ENCODE assay signal across 26 cellular contexts in the genomic region with DNA sequence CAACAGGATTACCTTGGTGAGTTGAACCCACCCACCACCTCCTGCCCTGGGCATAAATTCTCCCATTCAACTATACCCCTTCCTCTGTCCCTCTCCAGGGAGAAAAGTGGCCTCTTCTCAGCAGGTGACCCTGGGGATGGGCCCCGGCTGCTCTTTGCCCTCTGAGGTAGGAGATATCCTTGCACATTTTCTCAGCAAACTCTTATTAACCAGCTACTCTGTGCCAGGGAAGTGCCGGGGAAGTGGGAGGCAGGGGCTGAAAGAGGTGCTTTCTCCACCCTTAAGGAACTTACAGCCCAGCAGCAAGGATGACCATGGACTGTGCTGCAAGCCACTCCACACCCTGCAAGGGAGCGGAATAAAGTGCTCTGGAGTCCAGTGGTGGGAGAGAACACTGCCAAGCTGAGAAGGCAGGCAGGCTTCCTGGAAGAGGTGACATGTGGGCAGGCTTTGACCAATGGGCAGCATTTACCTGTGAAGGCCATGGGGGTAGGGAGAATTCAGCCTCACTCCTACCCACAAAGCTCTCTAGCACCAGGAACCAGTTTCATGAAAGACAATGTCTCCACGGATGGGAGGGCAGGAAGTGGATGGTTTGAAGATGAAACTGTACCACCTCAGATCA. TPM values are rescaled to one million over a fixed set of nuclear protein-coding genes. Genes with fewer than 3 reads are reported as not detected.
DNase-seq lines count a peak whose midpoint lies in the region; ATAC-seq and TF ChIP-seq lines count a peak whose summit lies in the region.
"Had no signal": no experiment of that assay in that cellular context is flagged by ENCODE, and none has a peak within 500 bp of the region (broad histone marks: within the 10 kb centered on the region; RNA-seq: fewer than 3 reads in every experiment).

No MANE protein-coding gene starts in this region.

- H3K4me1 Mint-ChIP-seq in Caco-2 (ENCODE audit: low read depth, unreplicated experiment) (peaks cover 29% of the 10 kb centered on the region), chondrocyte (ENCODE audit: low read depth) (peaks cover 20% of the 10 kb centered on the region), nephron (peaks cover 86% of the 10 kb centered on the region)

- H3K27ac Mint-ChIP-seq in Caco-2 (ENCODE audit: unreplicated experiment): peak overlapping the region; percentile 14
- no peak overlapping the region for H3K27ac Mint-ChIP-seq in chondrocyte (ENCODE audit: unreplicated experiment)
- peak overlapping the region; percentile 98 to 99 (median 98) for H3K27ac Mint-ChIP-seq in nephron
- H3K27ac Mint-ChIP-seq: HFFc6 had no signal

- H3K27me3 ChIP-seq in Caco-2 (replicated peaks; ENCODE audit: control insufficient read depth, insufficient read depth, low read length) (no peaks in the 10 kb centered on the region), stomach smooth muscle (ENCODE audit: control insufficient read depth in 1 of 2, insufficient read depth in 2 of 2, low read length in 2 of 2) (peaks cover 3 to 5% of the 10 kb centered on the region in 2 donors), testis (no peaks in the 10 kb centered on the region)
- H3K27me3 ChIP-seq: upper lobe of left lung had no signal

- H3K27ac ChIP-seq in stomach smooth muscle (ENCODE audit: low read length): peak overlapping the region; percentile 31
- no peak overlapping the region for H3K27ac ChIP-seq in testis
- H3K27ac ChIP-seq: upper lobe of left lung had no signal

- H3K9ac ChIP-seq in stomach smooth muscle (ENCODE audit: low read length in 2 of 2): no peak overlapping the region

- intact Hi-C loops in Caco-2 (cut with micrococcal nuclease; ENCODE audit: unreplicated experiment) (no loop called here), testis (cut with DNase I; ENCODE audit: low total_unique reads) (no loop called here)

- no peak for TF ChIP-seq POLR2A in testis (IDR thresholded peaks at IDR 0.05)

- H3K9me3 ChIP-seq in Caco-2 (peaks cover 8% of the 10 kb centered on the region), stomach smooth muscle (ENCODE audit: control insufficient read depth in 2 of 2, low read length in 2 of 2) (no peaks in the 10 kb centered on the region), testis (no peaks in the 10 kb centered on the region)
- H3K9me3 ChIP-seq: upper lobe of left lung had no signal

- no peak for TF ChIP-seq CTCF in Caco-2 (IDR thresholded peaks at IDR 0.05; ENCODE audit: insufficient read depth in 1 of 2, low read depth in 1 of 2, low read length in 1 of 2, severe bottlenecking in 1 of 2, unreplicated experiment in 1 of 2)
- no peak for TF ChIP-seq CTCF in chondrocyte (IDR thresholded peaks at IDR 0.05)
- TF ChIP-seq CTCF in nephron (IDR thresholded peaks at IDR 0.05; ENCODE audit: unreplicated experiment in 3 of 3): no peak
- no peak for TF ChIP-seq CTCF in testis (IDR thresholded peaks at IDR 0.05)

- H3K27me3 Mint-ChIP-seq in Caco-2 (ENCODE audit: insufficient read depth, unreplicated experiment): no peaks in the 10 kb centered on the region
- H3K27me3 Mint-ChIP-seq in chondrocyte (ENCODE audit: low read depth): peaks cover 15% of the 10 kb centered on the region
- H3K27me3 Mint-ChIP-seq in nephron (ENCODE audit: low read depth): peaks cover 10% of the 10 kb centered on the region

- peak in 1 of 2 experiments; percentile 30 for DNase-seq in Caco-2
- peak; percentile 48 for DNase-seq in chondrocyte (ENCODE audit: low spot score)
- no peak for DNase-seq in testis
- DNase-seq: activated CD4-positive, alpha-beta T cell treated with anti-CD3 and anti-CD28 coated beads, Interleukin-2, amount 50 U/mL, for 4 hours; activated CD4-positive, CD25-positive, alpha-beta regulatory T cell; activated CD8-positive, alpha-beta memory T cell treated with anti-CD3 and anti-CD28 coated beads, Interleukin-2, amount 50 U/mL, for 4 hours; activated naive CD4-positive, alpha-beta T cell treated with anti-CD3 and anti-CD28 coated beads, Interleukin-2, amount 50 U/mL, for 16 hours; central memory CD4-positive, alpha-beta T cell; HFFc6; kidney glomerular epithelial cell; mesendoderm; NCI-H1436 treated with DMSO at 0.1 percent for 48 hours; NCI-H510A treated with DMSO at 0.1 percent for 48 hours; PC-3; retina; SIG-M5; stimulated activated naive CD8-positive, alpha-beta T cell treated with anti-CD3 and anti-CD28 coated beads, Interleukin-15, Interleukin-2, amounts not matched to agents 100 U/mL and 50 U/mL, for 24 hours; upper lobe of left lung had no signal

- ATAC-seq in GM19324 (IDR thresholded peaks at IDR 0.05; ENCODE audit: low FRiP score, unreplicated experiment) (no peak), GM19328 (IDR thresholded peaks at IDR 0.05; ENCODE audit: unreplicated experiment) (no peak)
- ATAC-seq: PC-3; stimulated activated naive CD8-positive, alpha-beta T cell treated with anti-CD3 and anti-CD28 coated beads, Interleukin-15, Interleukin-2, amounts not matched to agents 100 U/mL and 50 U/mL, for 24 hours had no signal

- BruUV-seq in Caco-2 (replicated peaks; lab: Mats Ljungman, UMichigan): no TSS peak

- H3K9me3 Mint-ChIP-seq in Caco-2 (ENCODE audit: unreplicated experiment) (no peaks in the 10 kb centered on the region), chondrocyte (ENCODE audit: low read depth) (no peaks in the 10 kb centered on the region), nephron (no peaks in the 10 kb centered on the region)
- H3K9me3 Mint-ChIP-seq: HFFc6 had no signal

- 82 to 84% methylated on average over 2 to 4 of the region's 4 CpGs for WGBS in testis, 2 donors

- no peaks in the 10 kb centered on the region for H3K36me3 ChIP-seq in Caco-2 (ENCODE audit: control insufficient read depth, insufficient read depth, low read length)
- H3K36me3 ChIP-seq in stomach smooth muscle (ENCODE audit: control insufficient read depth in 2 of 2, insufficient read depth in 2 of 2, low read length in 2 of 2): no peaks in the 10 kb centered on the region
- H3K36me3 ChIP-seq in testis (ENCODE audit: low read depth, missing control alignments): no peaks in the 10 kb centered on the region
- H3K36me3 ChIP-seq: upper lobe of left lung had no signal

- H3K4me3 ChIP-seq in Caco-2 (ENCODE audit: low read depth, low read length) (no peak overlapping the region), stomach smooth muscle (ENCODE audit: low read length in 2 of 2) (no peak overlapping the region), testis (no peak overlapping the region)
- H3K4me3 ChIP-seq: upper lobe of left lung had no signal

- H3K4me1 ChIP-seq in Caco-2: peaks cover 57% of the 10 kb centered on the region
- H3K4me1 ChIP-seq in stomach smooth muscle (ENCODE audit: control insufficient read depth, insufficient read depth, low read length): peaks cover 32% of the 10 kb centered on the region
- H3K4me1 ChIP-seq in testis: peaks cover 38% of the 10 kb centered on the region

- CTCF ChIA-PET in Caco-2 (lab: Charles Lee): no interaction called here

- POLR2A ChIA-PET in Caco-2 (lab: Charles Lee): no interaction called here

- H3K36me3 Mint-ChIP-seq in Caco-2 (ENCODE audit: insufficient read depth, unreplicated experiment) (no peaks in the 10 kb centered on the region), chondrocyte (ENCODE audit: low read depth) (no peaks in the 10 kb centered on the region), nephron (ENCODE audit: low read depth) (no peaks in the 10 kb centered on the region)

- H3K4me3 Mint-ChIP-seq in Caco-2 (ENCODE audit: unreplicated experiment): no peak overlapping the region
- H3K4me3 Mint-ChIP-seq in chondrocyte (ENCODE audit: unreplicated experiment): no peak overlapping the region
- no peak overlapping the region for H3K4me3 Mint-ChIP-seq in nephron
- H3K4me3 Mint-ChIP-seq: HFFc6 had no signal

RNA-seq across cellular contexts. Expression of a gene that starts 21.9 kb away (rescaled TPM):
- 30.3 and 31.3 TPM in 2 replicates for total RNA-seq in Caco-2 (2022)
- total RNA-seq in chondrocyte: 5.7 to 12.8 TPM (median 6.6 TPM) in 3 replicates
- 10 to 100 TPM in 1 of 2 donors, 1 to 10 TPM in 1; 8.5 to 11.0 TPM for total RNA-seq in testis
- polyA plus RNA-seq in testis (ENCODE audit: insufficient read depth, low read depth, low replicate concordance): 22.6 TPM

RNA-seq across cellular contexts. Expression of a gene that starts 51.0 kb away (rescaled TPM):
- total RNA-seq in Caco-2 (2022) (not detected in 2 replicates), chondrocyte (not detected in 3 replicates), testis (under 1 TPM; 0.16 to 0.31 TPM)
- 0.49 TPM for polyA plus RNA-seq in testis (ENCODE audit: insufficient read depth, low read depth, low replicate concordance)
- total RNA-seq: Daoy, endothelial cell of umbilical vein, HFFc6 had no signal
- polyA plus RNA-seq: AG04450 had no signal

RNA-seq across cellular contexts. Expression of a gene that starts 51.0 kb away (rescaled TPM):
- total RNA-seq in Caco-2 (2022): 4.3 TPM in 2 replicates
- not detected in 3 replicates for total RNA-seq in chondrocyte
- total RNA-seq in testis: 10 to 100 TPM; 11.6 to 12.3 TPM
- 18.2 TPM for polyA plus RNA-seq in testis (ENCODE audit: insufficient read depth, low read depth, low replicate concordance)
- total RNA-seq: dermis microvascular lymphatic vessel endothelial cell, endothelial cell of umbilical vein had no signal
- polyA plus RNA-seq: endothelial cell of umbilical vein had no signal
